Comparison of ENCODE assay signal across 1 cellular context in the genomic region with DNA sequence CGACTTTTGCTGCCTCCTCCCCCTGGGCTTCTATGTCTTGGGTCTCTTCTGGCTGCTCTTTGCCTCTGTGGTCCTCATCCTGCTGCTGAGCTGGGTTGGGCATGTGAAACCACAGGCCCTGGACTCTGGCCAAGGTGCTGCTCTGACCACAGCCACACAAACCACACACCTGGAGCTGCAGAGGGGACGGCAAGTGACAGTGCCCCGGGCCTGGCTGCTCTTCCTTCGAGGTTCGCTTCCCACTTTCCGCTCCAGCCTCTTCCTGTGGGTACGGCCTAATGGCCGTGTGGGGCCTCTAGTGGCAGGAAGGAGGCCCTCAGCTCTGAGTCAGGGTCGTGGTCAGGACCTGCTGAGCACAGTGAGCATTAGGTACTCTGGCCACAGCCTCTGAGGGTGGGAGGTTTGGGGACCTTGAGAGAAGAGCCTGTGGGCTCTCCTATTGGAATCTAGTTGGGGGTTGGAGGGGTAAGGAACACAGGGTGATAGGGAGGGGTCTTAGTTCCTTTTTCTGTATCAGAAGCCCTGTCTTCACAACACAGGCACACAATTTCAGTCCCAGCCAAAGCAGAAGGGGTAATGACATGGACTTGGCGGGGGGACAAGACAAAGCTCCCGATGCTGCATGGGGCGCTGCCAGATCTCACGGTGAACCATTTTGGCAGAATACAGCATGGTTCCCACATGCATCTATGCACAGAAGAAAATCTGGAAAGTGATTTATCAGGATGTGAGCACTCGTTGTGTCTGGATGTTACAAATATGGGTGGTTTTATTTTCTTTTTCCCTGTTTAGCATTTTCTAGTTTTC.
TF ChIP-seq lines count a peak whose summit lies in the region.

No MANE protein-coding gene starts in this region.

TF ChIP-seq in SK-N-SH treated with all-trans-retinoic acid at 6 μM for 48 hours, 23 proteins besides CTCF, POLR2A, EP300 and RAD21 (continued from another document):
- TF ChIP-seq PPARA (CRISPR knock-in tag; IDR thresholded peaks at IDR 0.05; ENCODE audit: borderline replicate concordance): no peak
- TF ChIP-seq CSDC2 (CRISPR knock-in tag; IDR thresholded peaks at IDR 0.05): no peak
